In genomic region chr12:86711716-86712115, GRCh38 we compare ENCODE assay signal across 28 cellular contexts.
A peak's percentile ranks its signal among the peaks of the same experiment; 100 is the strongest.
DNase-seq lines count a peak whose midpoint lies in the region; TF ChIP-seq lines count a peak whose summit lies in the region.
"Had no signal": no experiment of that assay in that cellular context is flagged by ENCODE, and none has a peak within 500 bp of the region (broad histone marks: within the 10 kb centered on the region; RNA-seq: fewer than 3 reads in every experiment).

No MANE protein-coding gene starts in this region.

- H3K9ac ChIP-seq in GM23248 = no peak overlapping the region; the same call in 1 of the 2 replicates
- no peak overlapping the region for H3K9ac ChIP-seq in fibroblast of lung (ENCODE audit: insufficient read depth, low read length)
- H3K9ac ChIP-seq: BLaER1 had no signal

- no peaks in the 10 kb centered on the region for H3K36me3 ChIP-seq in GM23248 (ENCODE audit: low read depth)
- no peaks in the 10 kb centered on the region for H3K36me3 ChIP-seq in SJSA1
- H3K36me3 ChIP-seq in fibroblast of lung (ENCODE audit: control insufficient read depth, insufficient read depth, low read length) = no peaks in the 10 kb centered on the region
- H3K36me3 ChIP-seq in tibial nerve = no peaks in the 10 kb centered on the region
- H3K36me3 ChIP-seq: BLaER1, neutrophil, transverse colon had no signal

- WGBS in GM23248 (ENCODE audit: low coverage in 1 of 2, low lambda C conversion rate in 2 of 2, missing lambda C conversion rate in 2 of 2), 2 experiments = 92 to 97% methylated on average over 1 of the region's 1 CpG
- 49 to 60% methylated on average over 1 of the region's 1 CpG for WGBS in tibial nerve, 2 donors

- H2AFZ ChIP-seq in GM23248 (no peak overlapping the region), fibroblast of lung (ENCODE audit: low read length) (no peak overlapping the region)

- H3K27me3 Mint-ChIP-seq in osteocyte (ENCODE audit: unreplicated experiment) (no peaks in the 10 kb centered on the region), chondrocyte (ENCODE audit: low read depth) (no peaks in the 10 kb centered on the region)
- H3K27me3 Mint-ChIP-seq: activated CD4-positive, alpha-beta memory T cell treated with anti-CD3 and anti-CD28 coated beads for 36 hours; naive B cell; progenitor cell of endocrine pancreas had no signal

- H3K4me2 ChIP-seq in GM23248 (ENCODE audit: unreplicated experiment) (peak overlapping the region; percentile 74), fibroblast of lung (ENCODE audit: extremely low read depth, insufficient read depth, low read length) (no peak overlapping the region)
- H3K4me2 ChIP-seq: BLaER1 had no signal

- H3K4me3 Mint-ChIP-seq in osteocyte (ENCODE audit: unreplicated experiment) = no peak overlapping the region
- no peak overlapping the region for H3K4me3 Mint-ChIP-seq in chondrocyte (ENCODE audit: unreplicated experiment)
- H3K4me3 Mint-ChIP-seq: activated CD4-positive, alpha-beta memory T cell treated with anti-CD3 and anti-CD28 coated beads for 36 hours; activated naive CD4-positive, alpha-beta T cell treated with anti-CD3 and anti-CD28 coated beads for 36 hours; activated T-helper 1 cell treated with anti-CD3 and anti-CD28 coated beads, Interleukin-12 subunit alpha, Interleukin-12 subunit beta, Interleukin-2, Interleukin-4 antibody, amounts not matched to agents 30 ng/mL and 10 ng/mL and 1 ng/mL, durations not matched to agents 14 hours and 24 hours and 36 hours; naive B cell; stimulated activated effector memory CD8-positive, alpha-beta T cell treated with anti-CD3 and anti-CD28 coated beads, Interleukin-12 subunit alpha, Interleukin-12 subunit beta, amount 100 ng/mL, for 72 hours; T-helper 2 cell treated with Interferon-gamma antibody and Interleukin-4, amounts not matched to agents 5 μg/mL and 100 μg/mL, for 36 hours had no signal

- H3K9me3 ChIP-seq in GM23248 (ENCODE audit: low read depth) (no peaks in the 10 kb centered on the region), SJSA1 (replicated peaks) (no peaks in the 10 kb centered on the region), fibroblast of lung (ENCODE audit: control insufficient read depth, insufficient read depth, low read depth, low read length) (no peaks in the 10 kb centered on the region), tibial nerve (peaks cover 0 to 8% (median 0%) of the 10 kb centered on the region in 4 donors)
- H3K9me3 ChIP-seq: neutrophil, transverse colon had no signal

- H3K27ac ChIP-seq in GM23248 (peak overlapping the region; percentile 60; the same call in 1 of the 2 replicates), SJSA1 (peak overlapping the region; percentile 78), fibroblast of lung (ENCODE audit: insufficient read depth, low read length) (peak overlapping the region; percentile 1), tibial nerve (no peak overlapping the region)
- H3K27ac ChIP-seq: BLaER1, neutrophil, transverse colon had no signal

- peaks cover 26% of the 10 kb centered on the region for H3K4me1 ChIP-seq in GM23248 (ENCODE audit: insufficient read depth)
- peaks cover 14% of the 10 kb centered on the region for H3K4me1 ChIP-seq in SJSA1 (replicated peaks)
- H3K4me1 ChIP-seq in fibroblast of lung (ENCODE audit: control insufficient read depth, extremely low read depth, insufficient read depth, low read length) = peaks cover 2% of the 10 kb centered on the region
- peaks cover 0 to 7% (median 0%) of the 10 kb centered on the region in 4 donors for H3K4me1 ChIP-seq in tibial nerve
- H3K4me1 ChIP-seq: BLaER1, transverse colon had no signal

- TF ChIP-seq POLR2A in tibial nerve (IDR thresholded peaks at IDR 0.05) = no peak

- peaks cover 9% of the 10 kb centered on the region for H3K36me3 Mint-ChIP-seq in osteocyte (ENCODE audit: unreplicated experiment)
- H3K36me3 Mint-ChIP-seq in chondrocyte (ENCODE audit: low read depth) = peaks cover 5% of the 10 kb centered on the region
- H3K36me3 Mint-ChIP-seq: activated CD4-positive, alpha-beta memory T cell treated with anti-CD3 and anti-CD28 coated beads for 36 hours; naive B cell; stimulated activated effector memory CD8-positive, alpha-beta T cell treated with anti-CD3 and anti-CD28 coated beads, Interleukin-12 subunit alpha, Interleukin-12 subunit beta, amount 100 ng/mL, for 72 hours had no signal

- H4K20me1 ChIP-seq in GM23248 (ENCODE audit: insufficient read depth) = no peaks in the 10 kb centered on the region
- H4K20me1 ChIP-seq in fibroblast of lung (ENCODE audit: control insufficient read depth, extremely low read depth, insufficient read depth, low read length) = no peaks in the 10 kb centered on the region
- H4K20me1 ChIP-seq: BLaER1 had no signal

- H3K4me1 Mint-ChIP-seq in osteocyte (ENCODE audit: unreplicated experiment) (peaks cover 25% of the 10 kb centered on the region), chondrocyte (ENCODE audit: low read depth) (peaks cover 19% of the 10 kb centered on the region)
- H3K4me1 Mint-ChIP-seq: naive B cell; stimulated activated effector memory CD8-positive, alpha-beta T cell treated with anti-CD3 and anti-CD28 coated beads, Interleukin-12 subunit alpha, Interleukin-12 subunit beta, amount 100 ng/mL, for 72 hours had no signal

- no peaks in the 10 kb centered on the region for H3K79me2 ChIP-seq in GM23248 (ENCODE audit: insufficient read depth)
- H3K79me2 ChIP-seq in fibroblast of lung (ENCODE audit: control insufficient read depth, insufficient read depth, low read length) = no peaks in the 10 kb centered on the region

- in situ Hi-C loops in GM23248 (cut with MboI) = no loop called here

- H3K9me2 ChIP-seq in GM23248 (ENCODE audit: insufficient read depth) = no peaks in the 10 kb centered on the region

- no peak for DNase-seq in GM23248
- DNase-seq in SJSA1 (ENCODE audit: low read depth in 1 of 2, low spot score in 2 of 2) = peak in 1 of 2 experiments; percentile 9
- no peak for DNase-seq in fibroblast of lung (ENCODE audit: low read depth in 2 of 2)
- no peak for DNase-seq in osteocyte (ENCODE audit: extremely low spot score, unreplicated experiment)
- DNase-seq in chondrocyte (ENCODE audit: low spot score) = no peak
- no peak for DNase-seq in tibial nerve (ENCODE audit: low spot score in 2 of 2)
- no peak for DNase-seq in stimulated activated CD4-positive, alpha-beta T cell treated with anti-CD3 and anti-CD28 coated beads, Interleukin-12 subunit alpha, Interleukin-12 subunit beta, amount 100 ng/mL, for 4 hours
- DNase-seq in NCI-H1436 (lab: John Stamatoyannopoulos, UW) = no peak
- DNase-seq: activated CD4-positive, alpha-beta memory T cell treated with anti-CD3 and anti-CD28 coated beads for 36 hours; activated CD4-positive, alpha-beta T cell treated with anti-CD3 and anti-CD28 coated beads for 1 hour; activated CD8-positive, alpha-beta memory T cell treated with anti-CD3 and anti-CD28 coated beads, Interleukin-2, amount 50 U/mL, for 4 hours; activated naive CD4-positive, alpha-beta T cell treated with anti-CD3 and anti-CD28 coated beads for 36 hours; DMS79 treated with DMSO at 0.1 percent for 48 hours; islet precursor cell; KBM-7; midbrain; naive B cell; NCI-H1105 treated with DMSO at 0.1 percent for 48 hours; NCI-H1930; NCI-H526; transverse colon had no signal

- H3K27me3 ChIP-seq in GM23248 (replicated peaks; ENCODE audit: insufficient read depth) (no peaks in the 10 kb centered on the region), SJSA1 (replicated peaks) (no peaks in the 10 kb centered on the region), fibroblast of lung (ENCODE audit: control insufficient read depth, insufficient read depth, low read length) (no peaks in the 10 kb centered on the region), tibial nerve (no peaks in the 10 kb centered on the region)
- H3K27me3 ChIP-seq: BLaER1, MG63, neutrophil, transverse colon had no signal

- peaks cover 5% of the 10 kb centered on the region; the same call in 1 of the 2 replicates for H3F3A ChIP-seq in GM23248 (ENCODE audit: insufficient read depth)

- H3K9me3 Mint-ChIP-seq in osteocyte (ENCODE audit: unreplicated experiment) (peaks cover 28% of the 10 kb centered on the region), chondrocyte (ENCODE audit: low read depth) (peaks cover 17% of the 10 kb centered on the region)

- H3K27ac Mint-ChIP-seq in osteocyte (ENCODE audit: unreplicated experiment) (peak overlapping the region; percentile 31), chondrocyte (ENCODE audit: unreplicated experiment) (no peak overlapping the region)
- H3K27ac Mint-ChIP-seq: activated CD4-positive, alpha-beta memory T cell treated with anti-CD3 and anti-CD28 coated beads for 36 hours; activated naive CD4-positive, alpha-beta T cell treated with anti-CD3 and anti-CD28 coated beads for 36 hours; activated T-helper 1 cell treated with anti-CD3 and anti-CD28 coated beads, Interleukin-12 subunit alpha, Interleukin-12 subunit beta, Interleukin-2, Interleukin-4 antibody, amounts not matched to agents 30 ng/mL and 10 ng/mL and 1 ng/mL, durations not matched to agents 14 hours and 24 hours and 36 hours; naive B cell; progenitor cell of endocrine pancreas; stimulated activated effector memory CD8-positive, alpha-beta T cell treated with anti-CD3 and anti-CD28 coated beads, Interleukin-12 subunit alpha, Interleukin-12 subunit beta, amount 100 ng/mL, for 72 hours; T-helper 2 cell treated with Interferon-gamma antibody and Interleukin-4, amounts not matched to agents 5 μg/mL and 100 μg/mL, for 36 hours had no signal

- H3K4me3 ChIP-seq in GM23248 (no peak overlapping the region), SJSA1 (no peak overlapping the region), fibroblast of lung (replicated peaks in 1 of 4; ENCODE audit: control extremely low read depth in 1 of 4, insufficient read depth in 1 of 4, low read depth in 3 of 4, low read length in 4 of 4) (no peak overlapping the region), tibial nerve (no peak overlapping the region)
- H3K4me3 ChIP-seq: BLaER1, MG63, transverse colon had no signal

- TF ChIP-seq CTCF in fibroblast of lung (conservative IDR thresholded peaks at IDR 0.05 in 1 of 2, IDR thresholded peaks at IDR 0.05 in 1 of 2; ENCODE audit: low read depth in 1 of 2, low read length in 2 of 2) = no peak
- no peak for TF ChIP-seq CTCF in osteocyte (IDR thresholded peaks at IDR 0.05)
- no peak for TF ChIP-seq CTCF in chondrocyte (IDR thresholded peaks at IDR 0.05)
- no peak for TF ChIP-seq CTCF in tibial nerve (IDR thresholded peaks at IDR 0.05)

- no peak for TF ChIP-seq EP300 in tibial nerve (IDR thresholded peaks at IDR 0.05)

Comparison
In these comparisons a context has a peak if more than half of its experiments do, and no peak if none do; other contexts are left out.
1. H3K27ac ChIP-seq: peak in GM23248 (single experiment), SJSA1 (single experiment) and fibroblast of lung (single experiment); none in tibial nerve (0 of 4).